Comparison of ENCODE assay signal across 1 cellular context in the genomic region with DNA sequence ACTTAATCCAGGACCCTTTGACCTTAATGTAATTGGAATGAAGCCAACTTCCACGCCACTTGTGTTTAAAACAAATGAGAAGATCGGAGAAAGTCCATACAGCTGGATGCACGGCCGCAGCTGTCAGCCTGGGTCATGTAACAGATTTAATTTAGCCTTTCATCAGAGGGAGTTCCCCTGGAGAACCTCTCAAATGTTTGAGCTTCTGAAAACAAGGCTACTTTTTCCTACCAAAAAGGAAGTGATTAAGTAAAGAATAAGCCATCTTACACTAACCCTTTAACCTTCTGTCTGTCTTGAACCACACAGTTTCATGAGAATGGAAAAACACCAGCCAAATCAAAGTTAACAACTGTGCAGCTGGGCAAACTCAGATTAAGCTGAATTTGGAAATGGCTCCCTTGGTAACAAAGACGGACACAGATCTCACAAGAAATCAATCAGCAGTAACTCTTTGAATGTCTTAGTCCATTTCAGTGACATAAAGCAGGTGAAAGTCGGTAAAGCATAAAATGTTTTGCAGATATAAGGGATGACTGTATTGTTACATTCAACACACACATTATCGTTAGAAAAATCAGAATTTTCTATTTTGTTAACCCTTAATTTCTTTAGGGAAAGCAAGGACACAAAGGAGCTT.
TF ChIP-seq lines count a peak whose summit lies in the region.

No MANE protein-coding gene starts in this region.

TF ChIP-seq in GM12878, 131 proteins besides CTCF, POLR2A, EP300 and RAD21 (continued from another document and continues in another):
- TF ChIP-seq, protein P1, sequence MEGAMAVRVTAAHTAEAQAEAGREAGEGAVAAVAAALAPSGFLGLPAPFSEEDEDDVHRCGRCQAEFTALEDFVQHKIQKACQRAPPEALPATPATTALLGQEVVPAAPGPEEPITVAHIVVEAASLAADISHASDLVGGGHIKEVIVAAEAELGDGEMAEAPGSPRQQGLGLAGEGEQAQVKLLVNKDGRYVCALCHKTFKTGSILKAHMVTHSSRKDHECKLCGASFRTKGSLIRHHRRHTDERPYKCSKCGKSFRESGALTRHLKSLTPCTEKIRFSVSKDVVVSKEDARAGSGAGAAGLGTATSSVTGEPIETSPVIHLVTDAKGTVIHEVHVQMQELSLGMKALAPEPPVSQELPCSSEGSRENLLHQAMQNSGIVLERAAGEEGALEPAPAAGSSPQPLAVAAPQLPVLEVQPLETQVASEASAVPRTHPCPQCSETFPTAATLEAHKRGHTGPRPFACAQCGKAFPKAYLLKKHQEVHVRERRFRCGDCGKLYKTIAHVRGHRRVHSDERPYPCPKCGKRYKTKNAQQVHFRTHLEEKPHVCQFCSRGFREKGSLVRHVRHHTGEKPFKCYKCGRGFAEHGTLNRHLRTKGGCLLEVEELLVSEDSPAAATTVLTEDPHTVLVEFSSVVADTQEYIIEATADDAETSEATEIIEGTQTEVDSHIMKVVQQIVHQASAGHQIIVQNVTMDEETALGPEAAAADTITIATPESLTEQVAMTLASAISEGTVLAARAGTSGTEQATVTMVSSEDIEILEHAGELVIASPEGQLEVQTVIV (IDR thresholded peaks at IDR 0.05; ENCODE audit: borderline replicate concordance, partially characterized antibody) = no peak
- TF ChIP-seq RBBP5 (conservative IDR thresholded peaks at IDR 0.05) (no peak), TARDBP (IDR thresholded peaks at IDR 0.05; ENCODE audit: borderline replicate concordance) (no peak), EZH2 (IDR thresholded peaks at IDR 0.05; ENCODE audit: borderline replicate concordance, control insufficient read depth, low read depth, low read length) (no peak), MYB (IDR thresholded peaks at IDR 0.05; ENCODE audit: borderline replicate concordance, low read depth, low read length) (no peak), SMAD1 (IDR thresholded peaks at IDR 0.05; ENCODE audit: low read depth, partially characterized antibody) (no peak), RELA (IDR thresholded peaks at IDR 0.05; ENCODE audit: borderline replicate concordance, partially characterized antibody) (no peak), BHLHE40 (IDR thresholded peaks at IDR 0.05; ENCODE audit: borderline replicate concordance in 1 of 2, low read depth in 2 of 2, low read length in 1 of 2) (peak in 1 of 2 experiments; percentile 42; a peak in 1 of 4 replicates), STAT1 (conservative IDR thresholded peaks at IDR 0.05) (no peak), JUNB (IDR thresholded peaks at IDR 0.05) (no peak; the same call in 1 of the 2 replicates), TCF12 (IDR thresholded peaks at IDR 0.05; ENCODE audit: low read depth, low read length) (peak; percentile 84), TCF7 (IDR thresholded peaks at IDR 0.05; ENCODE audit: borderline replicate concordance) (no peak), TAF1 (IDR thresholded peaks at IDR 0.05; ENCODE audit: borderline replicate concordance, low read depth, low read length) (no peak), YBX1 (IDR thresholded peaks at IDR 0.05) (no peak), NFXL1 (IDR thresholded peaks at IDR 0.05; ENCODE audit: borderline replicate concordance) (no peak), ZSCAN29 (IDR thresholded peaks at IDR 0.05) (no peak), BCL11A (IDR thresholded peaks at IDR 0.05; ENCODE audit: low read depth, low read length) (no peak), CHD1 (IDR thresholded peaks at IDR 0.05; ENCODE audit: low read depth, low read length) (no peak), POU2F2 (IDR thresholded peaks at IDR 0.05; ENCODE audit: borderline replicate concordance, low read depth, low read length) (no peak), SUPT20H (IDR thresholded peaks at IDR 0.05; ENCODE audit: borderline replicate concordance, control insufficient read depth, low read depth, low read length) (no peak), PAX8 (IDR thresholded peaks at IDR 0.05) (no peak), EGR1 (IDR thresholded peaks at IDR 0.05; ENCODE audit: borderline replicate concordance in 1 of 2, low read depth in 2 of 2, low read length in 2 of 2) (no peak), IRF4 (IDR thresholded peaks at IDR 0.05; ENCODE audit: low read depth, low read length) (no peak), SPI1 (IDR thresholded peaks at IDR 0.05; ENCODE audit: borderline replicate concordance, insufficient read depth, low read depth, low read length) (peak; percentile 54), SP1 (IDR thresholded peaks at IDR 0.05; ENCODE audit: low read depth, low read length) (no peak), NFYA (IDR thresholded peaks at IDR 0.05; ENCODE audit: borderline replicate concordance, low read depth, low read length) (no peak), DPF2 (IDR thresholded peaks at IDR 0.05) (peak; percentile 33; the same call in 1 of the 2 replicates), SUZ12 (IDR thresholded peaks at IDR 0.05; ENCODE audit: unreplicated experiment) (no peak), STAT3 (IDR thresholded peaks at IDR 0.05; ENCODE audit: low read depth, low read length) (no peak), MEF2A (IDR thresholded peaks at IDR 0.05; ENCODE audit: insufficient read depth, low read depth, low read length) (no peak), RB1 (IDR thresholded peaks at IDR 0.05; ENCODE audit: borderline replicate concordance) (no peak), NR2C2 (IDR thresholded peaks at IDR 0.05; ENCODE audit: borderline replicate concordance, control insufficient read depth, insufficient read length, low read depth) (no peak), POLR2AphosphoS5 (IDR thresholded peaks at IDR 0.05; ENCODE audit: low read length) (no peak), SMARCA5 (IDR thresholded peaks at IDR 0.05) (no peak), GATAD2B (conservative IDR thresholded peaks at IDR 0.05; ENCODE audit: low read depth) (0 out of 2 replicates have a peak, but pooled peaks have one; percentile 39), HDGF (IDR thresholded peaks at IDR 0.05) (no peak), CBX5 (IDR thresholded peaks at IDR 0.05; ENCODE audit: low read depth) (no peak), SMC3 (IDR thresholded peaks at IDR 0.05; ENCODE audit: borderline replicate concordance, low read length) (no peak), ASH2L (IDR thresholded peaks at IDR 0.05; ENCODE audit: borderline replicate concordance, low read depth) (no peak), KLF5 (IDR thresholded peaks at IDR 0.05; ENCODE audit: partially characterized antibody) (no peak), TBL1XR1 (IDR thresholded peaks at IDR 0.05; ENCODE audit: low read depth, low read length) (peak; percentile 57; the same call in 1 of the 2 replicates), KAT2A (conservative IDR thresholded peaks at IDR 0.05; ENCODE audit: control insufficient read depth, low read depth, low read length) (no peak), ZNF622 (IDR thresholded peaks at IDR 0.05) (no peak), SREBF1 (IDR thresholded peaks at IDR 0.05; ENCODE audit: low read length) (no peak), RCOR1 (conservative IDR thresholded peaks at IDR 0.05; ENCODE audit: low read depth, low read length) (no peak), CHD2 (IDR thresholded peaks at IDR 0.05; ENCODE audit: borderline replicate concordance, low read depth, low read length) (no peak), YY1 (IDR thresholded peaks at IDR 0.05; ENCODE audit: low read depth, low read length) (0 out of 2 replicates have a peak, but pooled peaks have one; percentile 19), ZZZ3 (IDR thresholded peaks at IDR 0.05; ENCODE audit: control insufficient read depth, insufficient read length, low read depth) (no peak)
- TF ChIP-seq, protein P2, sequence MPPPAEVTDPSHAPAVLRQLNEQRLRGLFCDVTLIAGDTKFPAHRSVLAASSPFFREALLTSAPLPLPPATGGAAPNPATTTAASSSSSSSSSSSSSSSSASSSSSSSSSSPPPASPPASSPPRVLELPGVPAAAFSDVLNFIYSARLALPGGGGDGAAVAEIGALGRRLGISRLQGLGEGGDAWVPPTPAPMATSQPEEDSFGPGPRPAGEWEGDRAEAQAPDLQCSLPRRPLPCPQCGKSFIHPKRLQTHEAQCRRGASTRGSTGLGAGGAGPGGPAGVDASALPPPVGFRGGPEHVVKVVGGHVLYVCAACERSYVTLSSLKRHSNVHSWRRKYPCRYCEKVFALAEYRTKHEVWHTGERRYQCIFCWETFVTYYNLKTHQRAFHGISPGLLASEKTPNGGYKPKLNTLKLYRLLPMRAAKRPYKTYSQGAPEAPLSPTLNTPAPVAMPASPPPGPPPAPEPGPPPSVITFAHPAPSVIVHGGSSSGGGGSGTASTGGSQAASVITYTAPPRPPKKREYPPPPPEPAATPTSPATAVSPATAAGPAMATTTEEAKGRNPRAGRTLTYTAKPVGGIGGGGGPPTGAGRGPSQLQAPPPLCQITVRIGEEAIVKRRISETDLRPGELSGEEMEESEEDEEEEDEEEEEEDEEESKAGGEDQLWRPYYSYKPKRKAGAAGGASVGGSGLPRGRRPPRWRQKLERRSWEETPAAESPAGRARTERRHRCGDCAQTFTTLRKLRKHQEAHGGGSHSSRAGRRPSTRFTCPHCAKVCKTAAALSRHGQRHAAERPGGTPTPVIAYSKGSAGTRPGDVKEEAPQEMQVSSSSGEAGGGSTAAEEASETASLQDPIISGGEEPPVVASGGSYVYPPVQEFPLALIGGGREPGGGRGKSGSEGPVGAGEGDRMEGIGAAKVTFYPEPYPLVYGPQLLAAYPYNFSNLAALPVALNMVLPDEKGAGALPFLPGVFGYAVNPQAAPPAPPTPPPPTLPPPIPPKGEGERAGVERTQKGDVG (CRISPR knock-in tag; IDR thresholded peaks at IDR 0.05) = no peak
- TF ChIP-seq, protein P3, sequence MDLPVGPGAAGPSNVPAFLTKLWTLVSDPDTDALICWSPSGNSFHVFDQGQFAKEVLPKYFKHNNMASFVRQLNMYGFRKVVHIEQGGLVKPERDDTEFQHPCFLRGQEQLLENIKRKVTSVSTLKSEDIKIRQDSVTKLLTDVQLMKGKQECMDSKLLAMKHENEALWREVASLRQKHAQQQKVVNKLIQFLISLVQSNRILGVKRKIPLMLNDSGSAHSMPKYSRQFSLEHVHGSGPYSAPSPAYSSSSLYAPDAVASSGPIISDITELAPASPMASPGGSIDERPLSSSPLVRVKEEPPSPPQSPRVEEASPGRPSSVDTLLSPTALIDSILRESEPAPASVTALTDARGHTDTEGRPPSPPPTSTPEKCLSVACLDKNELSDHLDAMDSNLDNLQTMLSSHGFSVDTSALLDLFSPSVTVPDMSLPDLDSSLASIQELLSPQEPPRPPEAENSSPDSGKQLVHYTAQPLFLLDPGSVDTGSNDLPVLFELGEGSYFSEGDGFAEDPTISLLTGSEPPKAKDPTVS (IDR thresholded peaks at IDR 0.05; ENCODE audit: low read depth, low read length) = no peak
- TF ChIP-seq, protein P4, sequence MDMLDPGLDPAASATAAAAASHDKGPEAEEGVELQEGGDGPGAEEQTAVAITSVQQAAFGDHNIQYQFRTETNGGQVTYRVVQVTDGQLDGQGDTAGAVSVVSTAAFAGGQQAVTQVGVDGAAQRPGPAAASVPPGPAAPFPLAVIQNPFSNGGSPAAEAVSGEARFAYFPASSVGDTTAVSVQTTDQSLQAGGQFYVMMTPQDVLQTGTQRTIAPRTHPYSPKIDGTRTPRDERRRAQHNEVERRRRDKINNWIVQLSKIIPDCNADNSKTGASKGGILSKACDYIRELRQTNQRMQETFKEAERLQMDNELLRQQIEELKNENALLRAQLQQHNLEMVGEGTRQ (IDR thresholded peaks at IDR 0.05; ENCODE audit: borderline replicate concordance, low read depth, low read length) = no peak
- TF ChIP-seq, protein P5, sequence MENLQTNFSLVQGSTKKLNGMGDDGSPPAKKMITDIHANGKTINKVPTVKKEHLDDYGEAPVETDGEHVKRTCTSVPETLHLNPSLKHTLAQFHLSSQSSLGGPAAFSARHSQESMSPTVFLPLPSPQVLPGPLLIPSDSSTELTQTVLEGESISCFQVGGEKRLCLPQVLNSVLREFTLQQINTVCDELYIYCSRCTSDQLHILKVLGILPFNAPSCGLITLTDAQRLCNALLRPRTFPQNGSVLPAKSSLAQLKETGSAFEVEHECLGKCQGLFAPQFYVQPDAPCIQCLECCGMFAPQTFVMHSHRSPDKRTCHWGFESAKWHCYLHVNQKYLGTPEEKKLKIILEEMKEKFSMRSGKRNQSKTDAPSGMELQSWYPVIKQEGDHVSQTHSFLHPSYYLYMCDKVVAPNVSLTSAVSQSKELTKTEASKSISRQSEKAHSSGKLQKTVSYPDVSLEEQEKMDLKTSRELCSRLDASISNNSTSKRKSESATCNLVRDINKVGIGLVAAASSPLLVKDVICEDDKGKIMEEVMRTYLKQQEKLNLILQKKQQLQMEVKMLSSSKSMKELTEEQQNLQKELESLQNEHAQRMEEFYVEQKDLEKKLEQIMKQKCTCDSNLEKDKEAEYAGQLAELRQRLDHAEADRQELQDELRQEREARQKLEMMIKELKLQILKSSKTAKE (IDR thresholded peaks at IDR 0.05; ENCODE audit: low read depth, poor library complexity, severe bottlenecking) = no peak
- TF ChIP-seq, protein P6, sequence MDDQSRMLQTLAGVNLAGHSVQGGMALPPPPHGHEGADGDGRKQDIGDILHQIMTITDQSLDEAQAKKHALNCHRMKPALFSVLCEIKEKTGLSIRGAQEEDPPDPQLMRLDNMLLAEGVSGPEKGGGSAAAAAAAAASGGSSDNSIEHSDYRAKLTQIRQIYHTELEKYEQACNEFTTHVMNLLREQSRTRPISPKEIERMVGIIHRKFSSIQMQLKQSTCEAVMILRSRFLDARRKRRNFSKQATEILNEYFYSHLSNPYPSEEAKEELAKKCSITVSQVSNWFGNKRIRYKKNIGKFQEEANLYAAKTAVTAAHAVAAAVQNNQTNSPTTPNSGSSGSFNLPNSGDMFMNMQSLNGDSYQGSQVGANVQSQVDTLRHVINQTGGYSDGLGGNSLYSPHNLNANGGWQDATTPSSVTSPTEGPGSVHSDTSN (IDR thresholded peaks at IDR 0.05; ENCODE audit: insufficient replicate concordance, low read depth, low read length) = no peak
- TF ChIP-seq, protein P7, sequence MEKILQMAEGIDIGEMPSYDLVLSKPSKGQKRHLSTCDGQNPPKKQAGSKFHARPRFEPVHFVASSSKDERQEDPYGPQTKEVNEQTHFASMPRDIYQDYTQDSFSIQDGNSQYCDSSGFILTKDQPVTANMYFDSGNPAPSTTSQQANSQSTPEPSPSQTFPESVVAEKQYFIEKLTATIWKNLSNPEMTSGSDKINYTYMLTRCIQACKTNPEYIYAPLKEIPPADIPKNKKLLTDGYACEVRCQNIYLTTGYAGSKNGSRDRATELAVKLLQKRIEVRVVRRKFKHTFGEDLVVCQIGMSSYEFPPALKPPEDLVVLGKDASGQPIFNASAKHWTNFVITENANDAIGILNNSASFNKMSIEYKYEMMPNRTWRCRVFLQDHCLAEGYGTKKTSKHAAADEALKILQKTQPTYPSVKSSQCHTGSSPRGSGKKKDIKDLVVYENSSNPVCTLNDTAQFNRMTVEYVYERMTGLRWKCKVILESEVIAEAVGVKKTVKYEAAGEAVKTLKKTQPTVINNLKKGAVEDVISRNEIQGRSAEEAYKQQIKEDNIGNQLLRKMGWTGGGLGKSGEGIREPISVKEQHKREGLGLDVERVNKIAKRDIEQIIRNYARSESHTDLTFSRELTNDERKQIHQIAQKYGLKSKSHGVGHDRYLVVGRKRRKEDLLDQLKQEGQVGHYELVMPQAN (conservative IDR thresholded peaks at IDR 0.05) = no peak
- TF ChIP-seq, protein P8, sequence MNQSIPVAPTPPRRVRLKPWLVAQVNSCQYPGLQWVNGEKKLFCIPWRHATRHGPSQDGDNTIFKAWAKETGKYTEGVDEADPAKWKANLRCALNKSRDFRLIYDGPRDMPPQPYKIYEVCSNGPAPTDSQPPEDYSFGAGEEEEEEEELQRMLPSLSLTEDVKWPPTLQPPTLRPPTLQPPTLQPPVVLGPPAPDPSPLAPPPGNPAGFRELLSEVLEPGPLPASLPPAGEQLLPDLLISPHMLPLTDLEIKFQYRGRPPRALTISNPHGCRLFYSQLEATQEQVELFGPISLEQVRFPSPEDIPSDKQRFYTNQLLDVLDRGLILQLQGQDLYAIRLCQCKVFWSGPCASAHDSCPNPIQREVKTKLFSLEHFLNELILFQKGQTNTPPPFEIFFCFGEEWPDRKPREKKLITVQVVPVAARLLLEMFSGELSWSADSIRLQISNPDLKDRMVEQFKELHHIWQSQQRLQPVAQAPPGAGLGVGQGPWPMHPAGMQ (IDR thresholded peaks at IDR 0.05; ENCODE audit: borderline replicate concordance) = no peak
